In genomic region chr5:149731617-149732400, GRCh38 we compare ENCODE assay signal across 1 cellular context.
A peak's percentile ranks its signal among the peaks of the same experiment; 100 is the strongest.
TF ChIP-seq lines count a peak whose summit lies in the region.

No MANE protein-coding gene starts in this region.

TF ChIP-seq in HepG2, 621 proteins besides CTCF, POLR2A, EP300 and RAD21 (continued from another document and continues in another):
- no peak for TF ChIP-seq ZNF800 (CRISPR knock-in tag; IDR thresholded peaks at IDR 0.05)
- no peak for TF ChIP-seq ETV5 (CRISPR knock-in tag; IDR thresholded peaks at IDR 0.05; ENCODE audit: borderline replicate concordance)
- peak; percentile 54; the same call in 1 of the 2 replicates for TF ChIP-seq MXD1 (CRISPR knock-in tag; IDR thresholded peaks at IDR 0.05)
- TF ChIP-seq ZNF564 (CRISPR knock-in tag; IDR thresholded peaks at IDR 0.05) = 0 out of 2 replicates have a peak, but pooled peaks have one; percentile 42
- TF ChIP-seq ZNF558 (CRISPR knock-in tag; IDR thresholded peaks at IDR 0.05; ENCODE audit: borderline replicate concordance) = no peak
- no peak for TF ChIP-seq ZNF329 (CRISPR knock-in tag; IDR thresholded peaks at IDR 0.05; ENCODE audit: low read depth)
- no peak for TF ChIP-seq MIXL1 (CRISPR knock-in tag; IDR thresholded peaks at IDR 0.05)
- TF ChIP-seq SAP130 (CRISPR knock-in tag; IDR thresholded peaks at IDR 0.05; ENCODE audit: low read depth) = peak; percentile 38; the same call in 1 of the 2 replicates
- TF ChIP-seq HNRNPLL (IDR thresholded peaks at IDR 0.05; ENCODE audit: low read depth, low read length, poor library complexity, severe bottlenecking) = peak; percentile 55
- TF ChIP-seq ZNF337 (CRISPR knock-in tag; IDR thresholded peaks at IDR 0.05; ENCODE audit: borderline replicate concordance, low read depth) = no peak
- no peak for TF ChIP-seq TERF1 (CRISPR knock-in tag; IDR thresholded peaks at IDR 0.05)
- TF ChIP-seq SMC3 (IDR thresholded peaks at IDR 0.05; ENCODE audit: low read length) = no peak
- TF ChIP-seq TCF12 (IDR thresholded peaks at IDR 0.05) = no peak
- TF ChIP-seq TCF12 (CRISPR knock-in tag; IDR thresholded peaks at IDR 0.05) = 0 out of 2 replicates have a peak, but pooled peaks have one; percentile 23
- peak; percentile 86 for TF ChIP-seq ZNF777 (CRISPR knock-in tag; IDR thresholded peaks at IDR 0.05)
- TF ChIP-seq PREB (CRISPR knock-in tag; IDR thresholded peaks at IDR 0.05) = no peak
- TF ChIP-seq ERF (CRISPR knock-in tag; IDR thresholded peaks at IDR 0.05) = no peak
- TF ChIP-seq ZNF205 (CRISPR knock-in tag; IDR thresholded peaks at IDR 0.05) = no peak
- no peak for TF ChIP-seq ZNF276 (CRISPR knock-in tag; IDR thresholded peaks at IDR 0.05; ENCODE audit: low read depth)
- TF ChIP-seq SP5 (CRISPR knock-in tag; IDR thresholded peaks at IDR 0.05; ENCODE audit: borderline replicate concordance, low read depth) = 0 out of 2 replicates have a peak, but pooled peaks have one; percentile 18
- no peak for TF ChIP-seq SNAI1 (CRISPR knock-in tag; IDR thresholded peaks at IDR 0.05; ENCODE audit: borderline replicate concordance)
- TF ChIP-seq USF2 (IDR thresholded peaks at IDR 0.05; ENCODE audit: low read depth, low read length) = no peak
- TF ChIP-seq USF2 (CRISPR knock-in tag; IDR thresholded peaks at IDR 0.05; ENCODE audit: borderline replicate concordance) = no peak
- no peak for TF ChIP-seq ATF5 (CRISPR knock-in tag; IDR thresholded peaks at IDR 0.05; ENCODE audit: low read depth)
- no peak for TF ChIP-seq HNRNPUL1 (IDR thresholded peaks at IDR 0.05; ENCODE audit: low read depth, low read length)
- TF ChIP-seq TFDP1 (CRISPR knock-in tag; IDR thresholded peaks at IDR 0.05; ENCODE audit: borderline replicate concordance) = peak; percentile 36; the same call in 1 of the 2 replicates
- no peak for TF ChIP-seq ZNF674 (CRISPR knock-in tag; IDR thresholded peaks at IDR 0.05; ENCODE audit: low read depth)
- no peak for TF ChIP-seq MYPOP (CRISPR knock-in tag; IDR thresholded peaks at IDR 0.05)
- peak; percentile 58; the same call in 1 of the 2 replicates for TF ChIP-seq RNF2 (conservative IDR thresholded peaks at IDR 0.05; ENCODE audit: low read depth)
- no peak for TF ChIP-seq U2AF1 (optimal IDR thresholded peaks at IDR 0.05; ENCODE audit: low read depth, low read length)
- peak; percentile 18; the same call in 1 of the 2 replicates for TF ChIP-seq ZFX (CRISPR knock-in tag; IDR thresholded peaks at IDR 0.05; ENCODE audit: low read depth)
- TF ChIP-seq FLYWCH1 (CRISPR knock-in tag; IDR thresholded peaks at IDR 0.05) = no peak
- no peak for TF ChIP-seq DNMT1 (CRISPR knock-in tag; IDR thresholded peaks at IDR 0.05)
- no peak for TF ChIP-seq SRSF9 (IDR thresholded peaks at IDR 0.05; ENCODE audit: borderline replicate concordance, insufficient read depth, low read depth, low read length, poor library complexity, severe bottlenecking)
- TF ChIP-seq NR2F6 (IDR thresholded peaks at IDR 0.05) = no peak
- TF ChIP-seq NR2F6 (CRISPR knock-in tag; IDR thresholded peaks at IDR 0.05) = no peak
- 0 out of 2 replicates have a peak, but pooled peaks have one; percentile 15 for TF ChIP-seq MYC (CRISPR knock-in tag; IDR thresholded peaks at IDR 0.05; ENCODE audit: borderline replicate concordance)
- no peak for TF ChIP-seq HOXA5 (CRISPR knock-in tag; IDR thresholded peaks at IDR 0.05)
- no peak for TF ChIP-seq ZNF512 (CRISPR knock-in tag; IDR thresholded peaks at IDR 0.05)
